Comparison of ENCODE assay signal across 8 cellular contexts in genomic region chr6:13538084-13538483, GRCh38. TPM values are rescaled to one million over a fixed set of nuclear protein-coding genes. Genes with fewer than 3 reads are reported as not detected.
A peak's percentile ranks its signal among the peaks of the same experiment; 100 is the strongest.
DNase-seq lines count a peak whose midpoint lies in the region; ATAC-seq and TF ChIP-seq lines count a peak whose summit lies in the region.

No MANE protein-coding gene starts in this region.

- H3F3A ChIP-seq in GM23338 (replicated peaks; ENCODE audit: low read depth) (no peaks in the 10 kb centered on the region), SK-N-SH (replicated peaks; ENCODE audit: insufficient read depth) (no peaks in the 10 kb centered on the region)

- H3K9me3 Mint-ChIP-seq in GM23338: no peaks in the 10 kb centered on the region

- POLR2A ChIA-PET in SK-N-SH (lab: Yijun Ruan, JAX): no interaction called here

- TF ChIP-seq POLR2A in gastroesophageal sphincter (IDR thresholded peaks at IDR 0.05): no peak

- TF ChIP-seq CTCF in GM23338 (conservative IDR thresholded peaks at IDR 0.05; ENCODE audit: low read depth in 2 of 2): peak; percentile 41 to 48
- peak; percentile 59 for TF ChIP-seq CTCF in SK-N-SH (IDR thresholded peaks at IDR 0.05)
- peak; percentile 29 to 65 (median 54) for TF ChIP-seq CTCF in gastroesophageal sphincter (IDR thresholded peaks at IDR 0.05)

- no peaks in the 10 kb centered on the region; the same call in 1 of the 2 replicates for H4K20me1 ChIP-seq in GM23338 (replicated peaks; ENCODE audit: insufficient read depth)
- no peaks in the 10 kb centered on the region for H4K20me1 ChIP-seq in SK-N-SH (ENCODE audit: insufficient read depth)

- TF ChIP-seq EP300 in SK-N-SH (IDR thresholded peaks at IDR 0.05; ENCODE audit: borderline replicate concordance in 1 of 2, low read depth in 1 of 2, low read length in 1 of 2) (no peak), gastroesophageal sphincter (IDR thresholded peaks at IDR 0.05) (no peak)

- H3K9me2 ChIP-seq in GM23338 (ENCODE audit: insufficient read depth) (no peaks in the 10 kb centered on the region), SK-N-SH (no peaks in the 10 kb centered on the region)

- ATAC-seq in GM23338: no peak
- no peak for ATAC-seq in gastroesophageal sphincter
- no peak for ATAC-seq in HG02759 (IDR thresholded peaks at IDR 0.05; ENCODE audit: unreplicated experiment)
- no peak for ATAC-seq in GM21528 (IDR thresholded peaks at IDR 0.05; ENCODE audit: low FRiP score, unreplicated experiment)
- no peak for ATAC-seq in HG03460 (IDR thresholded peaks at IDR 0.05; ENCODE audit: unreplicated experiment)

- peaks cover 1% of the 10 kb centered on the region for H3K27me3 Mint-ChIP-seq in GM23338 (ENCODE audit: insufficient read depth, low read depth, poor library complexity)

- peaks cover 21% of the 10 kb centered on the region for H3K4me1 Mint-ChIP-seq in GM23338

- H3K27ac ChIP-seq in GM23338 (ENCODE audit: low read depth) (no peak overlapping the region), SK-N-SH (ENCODE audit: low read depth in 2 of 2, low read length in 1 of 2) (no peak overlapping the region), gastroesophageal sphincter (no peak overlapping the region)

- CTCF ChIA-PET in SK-N-SH (lab: Yijun Ruan, JAX): interaction anchor here (0.7 to 2.5 kb wide), 21 partner anchors 9 to 627 kb away, joined by 3 to 13 read pairs (median 4); partner anchors contain the start of genes GFOD1 and TBC1D7

- H3K27ac Mint-ChIP-seq in GM23338: no peak overlapping the region

- H3K36me3 Mint-ChIP-seq in GM23338 (ENCODE audit: low read depth): no peaks in the 10 kb centered on the region

- H3K9ac ChIP-seq in SK-N-SH: no peak overlapping the region

- H3K4me2 ChIP-seq in GM23338 (no peak overlapping the region), SK-N-SH (no peak overlapping the region)

- WGBS in SK-N-SH (ENCODE audit: low lambda C conversion rate): 52% methylated on average over 2 of the region's 2 CpGs
- 18 to 54% methylated on average over 1 to 2 of the region's 2 CpGs for WGBS in gastroesophageal sphincter (ENCODE audit: low coverage in 1 of 2), 2 donors

- H3K4me3 Mint-ChIP-seq in GM23338: no peak overlapping the region

- H3K36me3 ChIP-seq in GM23338 (ENCODE audit: insufficient read depth) (no peaks in the 10 kb centered on the region), SK-N-SH (replicated peaks in 1 of 2; ENCODE audit: control insufficient read depth in 1 of 2, insufficient read depth in 2 of 2, low read length in 1 of 2) (no peaks in the 10 kb centered on the region), gastroesophageal sphincter (no peaks in the 10 kb centered on the region)

- H3K79me2 ChIP-seq in GM23338 (replicated peaks; ENCODE audit: insufficient read depth) (no peaks in the 10 kb centered on the region), SK-N-SH (ENCODE audit: insufficient read depth) (no peaks in the 10 kb centered on the region)

- H3K4me1 ChIP-seq in GM23338 (ENCODE audit: insufficient read depth) (peaks cover 23% of the 10 kb centered on the region), SK-N-SH (ENCODE audit: control insufficient read depth in 1 of 2, insufficient read depth in 2 of 2, low read depth in 1 of 2, low read length in 1 of 2) (no peaks in the 10 kb centered on the region; a peak in 1 of 4 replicates), gastroesophageal sphincter (no peaks in the 10 kb centered on the region)

- no peaks in the 10 kb centered on the region for H3K9me3 ChIP-seq in SK-N-SH
- no peaks in the 10 kb centered on the region for H3K9me3 ChIP-seq in gastroesophageal sphincter

- H3K4me3 ChIP-seq in GM23338 (no peak overlapping the region), SK-N-SH (ENCODE audit: low read depth in 2 of 2, low read length in 1 of 2) (no peak overlapping the region), gastroesophageal sphincter (no peak overlapping the region), skeletal muscle cell (ENCODE audit: low read depth, low read length) (no peak overlapping the region)

- DNase-seq in AG08395 (ENCODE audit: low spot score) (peak; percentile 72), GM23338 (ENCODE audit: low spot score) (peak; percentile 41), SK-N-SH (peak; percentile 69), skeletal muscle cell (ENCODE audit: low read depth) (peak; percentile 24)

- peak; percentile 70 for TF ChIP-seq RAD21 in SK-N-SH (IDR thresholded peaks at IDR 0.05; ENCODE audit: low read length)

- no peak overlapping the region for H2AFZ ChIP-seq in GM23338
- H2AFZ ChIP-seq in SK-N-SH (ENCODE audit: low read depth): no peak overlapping the region

- H3K27me3 ChIP-seq in GM23338 (ENCODE audit: insufficient read depth) (no peaks in the 10 kb centered on the region), SK-N-SH (ENCODE audit: insufficient read depth) (no peaks in the 10 kb centered on the region), gastroesophageal sphincter (no peaks in the 10 kb centered on the region)

TF ChIP-seq in GM23338, 12 proteins besides CTCF, POLR2A, EP300 and RAD21 (continues in another document):
- TF ChIP-seq, protein P1, sequence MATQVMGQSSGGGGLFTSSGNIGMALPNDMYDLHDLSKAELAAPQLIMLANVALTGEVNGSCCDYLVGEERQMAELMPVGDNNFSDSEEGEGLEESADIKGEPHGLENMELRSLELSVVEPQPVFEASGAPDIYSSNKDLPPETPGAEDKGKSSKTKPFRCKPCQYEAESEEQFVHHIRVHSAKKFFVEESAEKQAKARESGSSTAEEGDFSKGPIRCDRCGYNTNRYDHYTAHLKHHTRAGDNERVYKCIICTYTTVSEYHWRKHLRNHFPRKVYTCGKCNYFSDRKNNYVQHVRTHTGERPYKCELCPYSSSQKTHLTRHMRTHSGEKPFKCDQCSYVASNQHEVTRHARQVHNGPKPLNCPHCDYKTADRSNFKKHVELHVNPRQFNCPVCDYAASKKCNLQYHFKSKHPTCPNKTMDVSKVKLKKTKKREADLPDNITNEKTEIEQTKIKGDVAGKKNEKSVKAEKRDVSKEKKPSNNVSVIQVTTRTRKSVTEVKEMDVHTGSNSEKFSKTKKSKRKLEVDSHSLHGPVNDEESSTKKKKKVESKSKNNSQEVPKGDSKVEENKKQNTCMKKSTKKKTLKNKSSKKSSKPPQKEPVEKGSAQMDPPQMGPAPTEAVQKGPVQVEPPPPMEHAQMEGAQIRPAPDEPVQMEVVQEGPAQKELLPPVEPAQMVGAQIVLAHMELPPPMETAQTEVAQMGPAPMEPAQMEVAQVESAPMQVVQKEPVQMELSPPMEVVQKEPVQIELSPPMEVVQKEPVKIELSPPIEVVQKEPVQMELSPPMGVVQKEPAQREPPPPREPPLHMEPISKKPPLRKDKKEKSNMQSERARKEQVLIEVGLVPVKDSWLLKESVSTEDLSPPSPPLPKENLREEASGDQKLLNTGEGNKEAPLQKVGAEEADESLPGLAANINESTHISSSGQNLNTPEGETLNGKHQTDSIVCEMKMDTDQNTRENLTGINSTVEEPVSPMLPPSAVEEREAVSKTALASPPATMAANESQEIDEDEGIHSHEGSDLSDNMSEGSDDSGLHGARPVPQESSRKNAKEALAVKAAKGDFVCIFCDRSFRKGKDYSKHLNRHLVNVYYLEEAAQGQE (IDR thresholded peaks at IDR 0.05; ENCODE audit: unreplicated experiment): no peak
- no peak for TF ChIP-seq EZH2 (IDR thresholded peaks at IDR 0.05; ENCODE audit: low read depth, unreplicated experiment)
- no peak for TF ChIP-seq NANOG (IDR thresholded peaks at IDR 0.05; ENCODE audit: borderline replicate concordance)

TF ChIP-seq in SK-N-SH, 30 proteins besides CTCF, POLR2A, EP300 and RAD21:
- TF ChIP-seq, protein P2, sequence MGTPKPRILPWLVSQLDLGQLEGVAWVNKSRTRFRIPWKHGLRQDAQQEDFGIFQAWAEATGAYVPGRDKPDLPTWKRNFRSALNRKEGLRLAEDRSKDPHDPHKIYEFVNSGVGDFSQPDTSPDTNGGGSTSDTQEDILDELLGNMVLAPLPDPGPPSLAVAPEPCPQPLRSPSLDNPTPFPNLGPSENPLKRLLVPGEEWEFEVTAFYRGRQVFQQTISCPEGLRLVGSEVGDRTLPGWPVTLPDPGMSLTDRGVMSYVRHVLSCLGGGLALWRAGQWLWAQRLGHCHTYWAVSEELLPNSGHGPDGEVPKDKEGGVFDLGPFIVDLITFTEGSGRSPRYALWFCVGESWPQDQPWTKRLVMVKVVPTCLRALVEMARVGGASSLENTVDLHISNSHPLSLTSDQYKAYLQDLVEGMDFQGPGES (IDR thresholded peaks at IDR 0.05; ENCODE audit: low read depth, low read length): no peak
- peak; percentile 66 for TF ChIP-seq SMC3 (IDR thresholded peaks at IDR 0.05; ENCODE audit: low read depth, low read length)

RNA-seq across cellular contexts. Expression of gene SIRT5, which starts 36.3 kb away (rescaled TPM):
- total RNA-seq in GM23338 (2014; rRNA removed; shearing (Covaris generic)): 11.8 and 13.1 TPM in 2 replicates
- polyA plus RNA-seq in GM23338 (2016; fragmentation: Nextera tagmentation; extraction: Ambion mirVana) (7.4 and 9.8 TPM in 2 replicates), SK-N-SH (2012; rRNA removed) (6.7 and 9.0 TPM in 2 replicates)
- polyA plus RNA-seq in SK-N-SH (2012; cell fraction: cytosol; rRNA removed): 6.2 and 6.5 TPM in 2 replicates
- 17.2 and 25.3 TPM in 2 replicates for polyA plus RNA-seq in SK-N-SH (2012; cell fraction: nucleus; rRNA removed)
- total RNA-seq in gastroesophageal sphincter: 10 to 100 TPM in 2 of 4 donors, 1 to 10 TPM in 2; 7.5 to 13.1 (median 10.0) TPM

RNA-seq across cellular contexts. Expression of gene GFOD1, which starts 50.7 kb away (rescaled TPM):
- total RNA-seq in GM23338 (2014; rRNA removed; shearing (Covaris generic)): 12.8 and 13.1 TPM in 2 replicates
- polyA plus RNA-seq in GM23338 (2016; fragmentation: Nextera tagmentation; extraction: Ambion mirVana) (4.1 and 4.9 TPM in 2 replicates), SK-N-SH (2012; rRNA removed) (1.6 and 2.0 TPM in 2 replicates)
- polyA plus RNA-seq in SK-N-SH (2012; cell fraction: cytosol; rRNA removed): 1.2 and 1.4 TPM in 2 replicates
- 2.3 and 3.0 TPM in 2 replicates for polyA plus RNA-seq in SK-N-SH (2012; cell fraction: nucleus; rRNA removed)
- total RNA-seq in gastroesophageal sphincter: 10 to 100 TPM; 18.3 to 49.1 (median 29.0) TPM
